ENCODE assay signal across 8 cellular contexts in genomic region chrX:119686087-119686639, GRCh38. TPM values are rescaled to one million over a fixed set of nuclear protein-coding genes. Genes with fewer than 3 reads are reported as not detected.
DNase-seq lines count a peak whose midpoint lies in the region; ATAC-seq and TF ChIP-seq lines count a peak whose summit lies in the region.

No MANE protein-coding gene starts in this region.

- H3K27me3 Mint-ChIP-seq in nephron (ENCODE audit: low read depth) = no peaks in the 10 kb centered on the region

- peak overlapping the region; percentile 28 to 50 (median 49) for H3K4me3 Mint-ChIP-seq in nephron

- 0 out of 2 replicates have a peak overlapping the region, but pooled peaks have one; percentile 2 for H3K27ac ChIP-seq in HUES6 (ENCODE audit: low read depth, low read length)
- peak overlapping the region; percentile 40 for H3K27ac ChIP-seq in angular gyrus (ENCODE audit: low read depth, low read length)

- no peak overlapping the region for H3K4me3 ChIP-seq in HUES6 (ENCODE audit: low read depth, low read length)

- H3K9me3 ChIP-seq in HUES6 (ENCODE audit: control insufficient read depth, insufficient read depth, low read depth, low read length) = no peaks in the 10 kb centered on the region; the same call in 1 of the 2 replicates

- ATAC-seq in Right ventricle myocardium superior (ENCODE audit: poor library complexity) (peak; percentile 36), Right ventricle myocardium inferior (no peak)

- H3K9me3 Mint-ChIP-seq in nephron = peaks cover 10% of the 10 kb centered on the region

- DNase-seq in Right ventricle myocardium superior = no peak
- no peak for DNase-seq in Right ventricle myocardium inferior (ENCODE audit: missing footprints)
- DNase-seq in effector CD8-positive, alpha-beta T cell (lab: John Stamatoyannopoulos, UW) = no peak
- DNase-seq in germinal center (ENCODE audit: low spot score) = no peak
- no peak for DNase-seq in mucosa of gallbladder (ENCODE audit: low spot score)

- H3K36me3 Mint-ChIP-seq in nephron (ENCODE audit: low read depth) = no peaks in the 10 kb centered on the region

- H3K27ac Mint-ChIP-seq in nephron = peak overlapping the region; percentile 93 to 94 (median 93)

- peaks cover 34% of the 10 kb centered on the region for H3K4me1 Mint-ChIP-seq in nephron

- peaks cover 37% of the 10 kb centered on the region for H3K4me1 ChIP-seq in HUES6 (ENCODE audit: control insufficient read depth, insufficient read depth, low read length)

- no peak for TF ChIP-seq CTCF in nephron (IDR thresholded peaks at IDR 0.05; ENCODE audit: unreplicated experiment in 3 of 3)

- no peaks in the 10 kb centered on the region for H3K36me3 ChIP-seq in HUES6 (ENCODE audit: control insufficient read depth, insufficient read depth, low read length)

- peak overlapping the region; percentile 19 for H3K9ac ChIP-seq in HUES6 (ENCODE audit: low read length)

- H3K27me3 ChIP-seq in HUES6 (ENCODE audit: control insufficient read depth, insufficient read depth, low read length) = no peaks in the 10 kb centered on the region

- intact Hi-C loops in Right ventricle myocardium superior (cut with DNase I) = no loop called here
- intact Hi-C loops in Right ventricle myocardium inferior (cut with DNase I) = loop anchor here (5.0 kb wide), 1 partner anchor 79 kb away; the partner anchor contains the start of gene NKRF

RNA-seq across cellular contexts. Expression of gene SEPTIN6, which starts 6.8 kb away (rescaled TPM):
- 6.6 TPM for total RNA-seq in Right ventricle myocardium superior
- 10.1 TPM for total RNA-seq in Right ventricle myocardium inferior
- total RNA-seq in mucosa of gallbladder = 36.3 TPM
